Comparison of ENCODE assay signal across 29 cellular contexts in genomic region chr13:42808572-42808971, GRCh38. TPM values are rescaled to one million over a fixed set of nuclear protein-coding genes. Genes with fewer than 3 reads are reported as not detected.
DNase-seq lines count a peak whose midpoint lies in the region; ATAC-seq and TF ChIP-seq lines count a peak whose summit lies in the region.
"Had no signal": no experiment of that assay in that cellular context is flagged by ENCODE, and none has a peak within 500 bp of the region (broad histone marks: within the 10 kb centered on the region; RNA-seq: fewer than 3 reads in every experiment).

No MANE protein-coding gene starts in this region.

- no peaks in the 10 kb centered on the region for H3K4me1 Mint-ChIP-seq in activated T-cell treated with anti-CD3 and anti-CD28 coated beads, Interleukin-2, amount 50 U/mL, for 4 hours (ENCODE audit: low read depth)
- H3K4me1 Mint-ChIP-seq: CD4-positive, alpha-beta memory T cell; nephron; stimulated activated memory B cell treated with anti-CD40 and anti-IgM and Interleukin-4, amounts not matched to agents 10 μg/mL and 1 μg/mL and 100 μg/mL, for 72 hours had no signal

- H3K4me1 ChIP-seq in GM23248 (ENCODE audit: insufficient read depth), result peaks cover 13% of the 10 kb centered on the region; the same call in 1 of the 2 replicates
- H3K4me1 ChIP-seq in smooth muscle cell (ENCODE audit: low read depth), result no peaks in the 10 kb centered on the region
- H3K4me1 ChIP-seq in thyroid gland, result no peaks in the 10 kb centered on the region
- H3K4me1 ChIP-seq: breast epithelium, psoas muscle, sigmoid colon, suprapubic skin had no signal

- no peak overlapping the region for H2AFZ ChIP-seq in GM23248
- no peak overlapping the region for H2AFZ ChIP-seq in smooth muscle cell (ENCODE audit: low read depth)
- H2AFZ ChIP-seq: hepatocyte had no signal

- peak; percentile 66 to 75 for ATAC-seq in activated T-cell treated with anti-CD3 and anti-CD28 coated beads, Interleukin-2, amount 50 U/mL, for 4 hours
- peak; percentile 45 for ATAC-seq in SK-N-SH treated with all-trans-retinoic acid at 6 μM for 48 hours
- ATAC-seq: mucosa of descending colon; psoas muscle; stimulated activated memory B cell treated with anti-CD40 and anti-IgM and Interleukin-4, amounts not matched to agents 10 μg/mL and 1 μg/mL and 100 μg/mL, for 72 hours had no signal

- TF ChIP-seq CTCF in smooth muscle cell (IDR thresholded peaks at IDR 0.05; ENCODE audit: borderline replicate concordance, insufficient read depth, poor library complexity, severe bottlenecking) (no peak), thyroid gland (IDR thresholded peaks at IDR 0.05) (no peak)

- H3K9me3 ChIP-seq in GM23248 (ENCODE audit: low read depth) (no peaks in the 10 kb centered on the region), smooth muscle cell (replicated peaks; ENCODE audit: low read depth) (no peaks in the 10 kb centered on the region), thyroid gland (no peaks in the 10 kb centered on the region)
- H3K9me3 ChIP-seq: breast epithelium, mucosa of descending colon, psoas muscle, sigmoid colon, suprapubic skin had no signal

- H3K79me2 ChIP-seq in GM23248 (ENCODE audit: insufficient read depth) (no peaks in the 10 kb centered on the region), smooth muscle cell (ENCODE audit: low read depth) (no peaks in the 10 kb centered on the region)
- H3K79me2 ChIP-seq: hepatocyte had no signal

- no peaks in the 10 kb centered on the region for H3K9me2 ChIP-seq in GM23248 (ENCODE audit: insufficient read depth)

- no peaks in the 10 kb centered on the region for H3K9me3 Mint-ChIP-seq in activated T-cell treated with anti-CD3 and anti-CD28 coated beads, Interleukin-2, amount 50 U/mL, for 4 hours
- H3K9me3 Mint-ChIP-seq: activated naive CD4-positive, alpha-beta T cell treated with anti-CD3 and anti-CD28 coated beads for 36 hours; activated T-helper 1 cell treated with anti-CD3 and anti-CD28 coated beads, Interleukin-12 subunit alpha, Interleukin-12 subunit beta, Interleukin-2, Interleukin-4 antibody, amounts not matched to agents 30 ng/mL and 10 ng/mL and 1 ng/mL, durations not matched to agents 14 hours and 24 hours and 36 hours; CD4-positive, alpha-beta memory T cell; stimulated activated memory B cell treated with anti-CD40 and anti-IgM and Interleukin-4, amounts not matched to agents 10 μg/mL and 1 μg/mL and 100 μg/mL, for 72 hours; T-helper 2 cell treated with Interferon-gamma antibody and Interleukin-4, amounts not matched to agents 5 μg/mL and 100 μg/mL, for 36 hours had no signal

- H3F3A ChIP-seq in GM23248 (ENCODE audit: insufficient read depth) (peaks cover 12% of the 10 kb centered on the region; the same call in 1 of the 2 replicates), smooth muscle cell (ENCODE audit: low read depth) (peaks cover 3% of the 10 kb centered on the region)

- no peak for TF ChIP-seq POLR2A in thyroid gland (IDR thresholded peaks at IDR 0.05)

- H3K27me3 Mint-ChIP-seq in activated T-cell treated with anti-CD3 and anti-CD28 coated beads, Interleukin-2, amount 50 U/mL, for 4 hours (ENCODE audit: low read depth), result peaks cover 21% of the 10 kb centered on the region

- intact Hi-C loops in thyroid gland (cut with DNase I), result no loop called here

- H3K4me2 ChIP-seq in GM23248 (ENCODE audit: unreplicated experiment), result peak overlapping the region; percentile 6
- H3K4me2 ChIP-seq in smooth muscle cell, result no peak overlapping the region
- H3K4me2 ChIP-seq: hepatocyte had no signal

- no peaks in the 10 kb centered on the region for H3K27me3 ChIP-seq in GM23248 (replicated peaks; ENCODE audit: insufficient read depth)
- no peaks in the 10 kb centered on the region for H3K27me3 ChIP-seq in smooth muscle cell (ENCODE audit: low read depth)
- H3K27me3 ChIP-seq in thyroid gland, result no peaks in the 10 kb centered on the region
- H3K27me3 ChIP-seq: breast epithelium, hepatocyte, sigmoid colon, suprapubic skin had no signal

- no peaks in the 10 kb centered on the region for H3K36me3 Mint-ChIP-seq in activated T-cell treated with anti-CD3 and anti-CD28 coated beads, Interleukin-2, amount 50 U/mL, for 4 hours (ENCODE audit: insufficient read depth)
- H3K36me3 Mint-ChIP-seq: CD4-positive, alpha-beta memory T cell; stimulated activated memory B cell treated with anti-CD40 and anti-IgM and Interleukin-4, amounts not matched to agents 10 μg/mL and 1 μg/mL and 100 μg/mL, for 72 hours had no signal

- DNase-seq in activated T-cell treated with anti-CD3 and anti-CD28 coated beads, Interleukin-2, amount 50 U/mL, for 4 hours, result no peak
- no peak for DNase-seq in activated T-cell treated with anti-CD3 and anti-CD28 coated beads, Interleukin-2, amount 50 U/mL, for 48 hours
- DNase-seq in GM23248, result peak; percentile 34
- no peak for DNase-seq in smooth muscle cell (lab: John Stamatoyannopoulos, UW; ENCODE audit: unreplicated experiment)
- DNase-seq in thyroid gland, result no peak
- no peak for DNase-seq in A172 (ENCODE audit: low spot score)
- DNase-seq in retina, result no peak
- DNase-seq: activated CD4-positive, alpha-beta T cell treated with anti-CD3 and anti-CD28 coated beads for 48 hours; activated naive CD4-positive, alpha-beta T cell treated with anti-CD3 and anti-CD28 coated beads for 36 hours; CD4-positive, alpha-beta memory T cell; H7; Karpas-422; mucosa of descending colon; NCI-H146; NCI-H2107; psoas muscle; SHP77; sigmoid colon had no signal

- no peak overlapping the region for H3K4me3 Mint-ChIP-seq in activated T-cell treated with anti-CD3 and anti-CD28 coated beads, Interleukin-2, amount 50 U/mL, for 4 hours
- H3K4me3 Mint-ChIP-seq: activated naive CD4-positive, alpha-beta T cell treated with anti-CD3 and anti-CD28 coated beads for 36 hours; activated T-helper 1 cell treated with anti-CD3 and anti-CD28 coated beads, Interleukin-12 subunit alpha, Interleukin-12 subunit beta, Interleukin-2, Interleukin-4 antibody, amounts not matched to agents 30 ng/mL and 10 ng/mL and 1 ng/mL, durations not matched to agents 14 hours and 24 hours and 36 hours; CD4-positive, alpha-beta memory T cell; nephron; stimulated activated memory B cell treated with anti-CD40 and anti-IgM and Interleukin-4, amounts not matched to agents 10 μg/mL and 1 μg/mL and 100 μg/mL, for 72 hours; T-helper 2 cell treated with Interferon-gamma antibody and Interleukin-4, amounts not matched to agents 5 μg/mL and 100 μg/mL, for 36 hours had no signal

- 71 to 77% methylated on average over 3 of the region's 3 CpGs for WGBS in GM23248 (ENCODE audit: low coverage in 1 of 2, low lambda C conversion rate in 2 of 2, missing lambda C conversion rate in 2 of 2), 2 experiments
- 54% methylated on average over 3 of the region's 3 CpGs for WGBS in smooth muscle cell (ENCODE audit: low lambda C conversion rate)
- WGBS in thyroid gland, 2 donors, result 93 to 96% methylated on average over 3 of the region's 3 CpGs

- H3K4me3 ChIP-seq in GM23248, result no peak overlapping the region
- no peak overlapping the region for H3K4me3 ChIP-seq in smooth muscle cell
- H3K4me3 ChIP-seq in thyroid gland (replicated peaks in 1 of 3), result no peak overlapping the region
- H3K4me3 ChIP-seq: breast epithelium, hepatocyte, lung, mucosa of descending colon, psoas muscle, sigmoid colon, suprapubic skin had no signal

- H3K36me3 ChIP-seq in GM23248 (ENCODE audit: low read depth) (no peaks in the 10 kb centered on the region), smooth muscle cell (ENCODE audit: low read depth) (no peaks in the 10 kb centered on the region), thyroid gland (no peaks in the 10 kb centered on the region)
- H3K36me3 ChIP-seq: breast epithelium, sigmoid colon, suprapubic skin had no signal

- in situ Hi-C loops in GM23248 (cut with MboI), result no loop called here

- H3K9ac ChIP-seq in GM23248 (no peak overlapping the region), smooth muscle cell (ENCODE audit: low read depth) (no peak overlapping the region)

- no peaks in the 10 kb centered on the region for H4K20me1 ChIP-seq in GM23248 (ENCODE audit: insufficient read depth)
- no peaks in the 10 kb centered on the region for H4K20me1 ChIP-seq in smooth muscle cell (ENCODE audit: low read depth)

- no peak overlapping the region for H3K27ac ChIP-seq in GM23248
- peak overlapping the region; percentile 33 for H3K27ac ChIP-seq in smooth muscle cell (ENCODE audit: low read depth)
- no peak overlapping the region for H3K27ac ChIP-seq in thyroid gland
- H3K27ac ChIP-seq: breast epithelium, hepatocyte, psoas muscle, sigmoid colon, suprapubic skin had no signal

TF ChIP-seq in SK-N-SH treated with all-trans-retinoic acid at 6 μM for 48 hours, 23 proteins besides CTCF, POLR2A, EP300 and RAD21 (continues in another document):
- TF ChIP-seq PATZ1 (CRISPR knock-in tag; IDR thresholded peaks at IDR 0.05; ENCODE audit: borderline replicate concordance) (no peak), ZNF8 (CRISPR knock-in tag; IDR thresholded peaks at IDR 0.05) (no peak), OSR1 (CRISPR knock-in tag; IDR thresholded peaks at IDR 0.05) (no peak), ZFP30 (CRISPR knock-in tag; IDR thresholded peaks at IDR 0.05) (no peak)

RNA-seq across cellular contexts. Expression of gene FAM216B, which starts 27.2 kb away (rescaled TPM):
- total RNA-seq in activated T-cell treated with anti-CD3 and anti-CD28 coated beads, Interleukin-2, amount 50 U/mL, for 4 hours, result not detected
- total RNA-seq in GM23248 (2014; rRNA removed; shearing (Covaris generic)), result not detected in 2 replicates
- polyA plus RNA-seq in GM23248 (2016; fragmentation: Nextera tagmentation; extraction: Ambion mirVana) (not detected in 2 replicates), smooth muscle cell (not detected in 2 replicates)
- total RNA-seq in smooth muscle cell (not detected in 2 replicates), thyroid gland (not detected)
- not detected in 2 replicates for total RNA-seq in A172 (2014; rRNA removed; shearing (Covaris generic))
- total RNA-seq: A673; activated naive CD4-positive, alpha-beta T cell treated with anti-CD3 and anti-CD28 coated beads for 36 hours; activated T-helper 1 cell treated with anti-CD3 and anti-CD28 coated beads, Interleukin-12 subunit alpha, Interleukin-12 subunit beta, Interleukin-2, Interleukin-4 antibody, amounts not matched to agents 30 ng/mL and 10 ng/mL and 1 ng/mL, durations not matched to agents 14 hours and 24 hours and 36 hours; breast epithelium; CD4-positive, alpha-beta memory T cell; H7; psoas muscle; sigmoid colon; suprapubic skin; ureter had no signal
- polyA plus RNA-seq: CD4-positive, alpha-beta memory T cell; psoas muscle had no signal
